In the genomic region with DNA sequence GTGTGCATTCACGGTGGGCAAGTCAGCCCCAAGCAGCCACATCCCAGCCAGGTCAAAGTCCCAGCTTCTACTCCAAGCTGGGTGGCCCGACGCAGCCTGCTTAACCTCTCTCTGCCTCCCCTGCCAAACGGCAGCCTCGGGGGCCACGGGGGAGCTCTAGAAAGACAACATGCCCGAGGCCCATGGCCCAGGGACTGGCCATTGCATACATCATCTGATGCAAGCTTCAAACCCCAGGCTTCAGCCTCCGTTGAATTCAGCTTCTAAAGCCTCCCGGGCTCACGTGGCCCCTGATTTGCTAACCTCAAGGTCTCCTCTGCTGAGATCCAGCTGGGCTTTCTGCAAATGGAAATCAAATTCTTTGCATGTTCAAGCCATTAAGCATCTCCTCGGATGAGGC, we compare ENCODE assay signal across 13 cellular contexts.
DNase-seq lines count a peak whose midpoint lies in the region; ATAC-seq, FAIRE-seq and TF ChIP-seq lines count a peak whose summit lies in the region.
"Had no signal": no experiment of that assay in that cellular context is flagged by ENCODE, and none has a peak within 500 bp of the region (broad histone marks: within the 10 kb centered on the region; RNA-seq: fewer than 3 reads in every experiment).

No MANE protein-coding gene starts in this region.

- H3K4me3 ChIP-seq in NT2/D1 (ENCODE audit: insufficient read length, low read depth) (no peak overlapping the region), endodermal cell (ENCODE audit: low read length) (no peak overlapping the region), HepG2 (replicated peaks in 1 of 3; ENCODE audit: insufficient read depth in 1 of 3, low read depth in 2 of 3, low read length in 3 of 3) (no peak overlapping the region), HAP-1 (no peak overlapping the region)
- H3K4me3 ChIP-seq: SK-N-MC had no signal

- H4K20me1 ChIP-seq in HepG2 (ENCODE audit: insufficient read depth, low read length), result no peaks in the 10 kb centered on the region

- TF ChIP-seq EP300 in HepG2 (IDR thresholded peaks at IDR 0.05; ENCODE audit: low read depth in 2 of 2, low read length in 2 of 2) (no peak), HepG2 (CRISPR knock-in tag; IDR thresholded peaks at IDR 0.05; ENCODE audit: borderline replicate concordance) (no peak)

- in situ Hi-C loops in HepG2 (cut with HindIII; ENCODE audit: extremely low pct_ligation_motif_present, low pct_unique_long_range_greater_than_20kb), result no loop called here
- in situ Hi-C loops in HAP-1 (cut with MboI; ENCODE audit: low sequenced_read_pairs), result no loop called here

- BruUV-seq in HepG2 (replicated peaks; lab: Mats Ljungman, UMichigan), result no TSS peak

- H3K79me2 ChIP-seq in HepG2 (ENCODE audit: insufficient read depth, low read length), result no peaks in the 10 kb centered on the region

- intact Hi-C loops in HepG2 (cut with micrococcal nuclease; ENCODE audit: unreplicated experiment), result no loop called here

- peak overlapping the region; percentile 61 for H3K27ac Mint-ChIP-seq in endodermal cell
- H3K27ac Mint-ChIP-seq: activated naive CD4-positive, alpha-beta T cell treated with anti-CD3 and anti-CD28 coated beads, Interleukin-2, amount 50 U/mL, for 24 hours; memory B cell had no signal

- H2AFZ ChIP-seq in HepG2 (ENCODE audit: low read length), result no peak overlapping the region

- POLR2A ChIA-PET in HepG2 (lab: Yijun Ruan, JAX), result no interaction called here

- no peaks in the 10 kb centered on the region for H3K4me1 Mint-ChIP-seq in endodermal cell

- peaks cover 22% of the 10 kb centered on the region for H3K36me3 ChIP-seq in NT2/D1 (ENCODE audit: insufficient read depth, insufficient read length, low read length)
- H3K36me3 ChIP-seq in endodermal cell (ENCODE audit: control insufficient read depth, insufficient read depth, low read length), result no peaks in the 10 kb centered on the region
- H3K36me3 ChIP-seq in HepG2 (replicated peaks in 1 of 2; ENCODE audit: control insufficient read depth in 1 of 2, insufficient read depth in 2 of 2, low read length in 2 of 2), result peaks cover 2 to 4% of the 10 kb centered on the region in 2 experiments; a peak in 2 of 5 replicates
- H3K36me3 ChIP-seq in HAP-1 (replicated peaks), result no peaks in the 10 kb centered on the region

- CTCF ChIA-PET in HepG2 (lab: Yijun Ruan, JAX; ENCODE audit: low intra/inter-chr PET ratio, low total read pairs), result no interaction called here

- no peak for FAIRE-seq in HepG2 (lab: Jason Lieb, UNC)

- 0 out of 2 replicates have a peak overlapping the region, but pooled peaks have one; percentile 14 for H3K4me2 ChIP-seq in HepG2 (ENCODE audit: low read depth, low read length)

- TF ChIP-seq RAD21 in HepG2 (CRISPR knock-in tag; IDR thresholded peaks at IDR 0.05), result no peak

- DNase-seq in NT2/D1 (ENCODE audit: low read depth, low spot score), result peak; percentile 91
- DNase-seq in endodermal cell, result peak; percentile 58
- peak; percentile 8 for DNase-seq in HepG2 (ENCODE audit: low spot score)
- no peak for DNase-seq in HAP-1 (ENCODE audit: low spot score in 2 of 2)
- DNase-seq in SHP77 (lab: John Stamatoyannopoulos, UW), result no peak
- DNase-seq: activated CD4-positive, alpha-beta T cell treated with anti-CD3 and anti-CD28 coated beads for 48 hours; NCI-H510A had no signal

- TF ChIP-seq CTCF in endodermal cell (conservative IDR thresholded peaks at IDR 0.05), result no peak
- TF ChIP-seq CTCF in HepG2 (CRISPR knock-in tag; IDR thresholded peaks at IDR 0.05), result no peak

- WGBS in endodermal cell (ENCODE audit: insufficient coverage in 1 of 2, insufficient read length in 1 of 2), 2 experiments, result 61 to 71% methylated on average over 7 to 11 of the region's 11 CpGs
- WGBS in HepG2 (ENCODE audit: low lambda C conversion rate), result 45% methylated on average over 11 of the region's 11 CpGs

- H3K9me3 ChIP-seq in NT2/D1 (ENCODE audit: insufficient read depth, low read length) (no peaks in the 10 kb centered on the region), endodermal cell (ENCODE audit: control insufficient read depth, low read length) (no peaks in the 10 kb centered on the region), HepG2 (ENCODE audit: low read length) (no peaks in the 10 kb centered on the region), HAP-1 (no peaks in the 10 kb centered on the region)

- peaks cover 9% of the 10 kb centered on the region for H3K9me3 Mint-ChIP-seq in endodermal cell
- H3K9me3 Mint-ChIP-seq: activated naive CD4-positive, alpha-beta T cell treated with anti-CD3 and anti-CD28 coated beads, Interleukin-2, amount 50 U/mL, for 24 hours; memory B cell had no signal

- H3K27ac ChIP-seq in endodermal cell (ENCODE audit: low read depth, low read length) (no peak overlapping the region), HepG2 (ENCODE audit: extremely low read length, insufficient read depth, low read length) (peak overlapping the region; percentile 23), temporal lobe (ENCODE audit: low read depth, low read length) (peak overlapping the region; percentile 60)
- H3K27ac ChIP-seq: SK-N-MC had no signal

- peaks cover 10% of the 10 kb centered on the region for H3K36me3 Mint-ChIP-seq in endodermal cell (ENCODE audit: low read depth)

- H3K4me1 ChIP-seq in NT2/D1 (ENCODE audit: insufficient read depth, insufficient read length) (peaks cover 23% of the 10 kb centered on the region), endodermal cell (ENCODE audit: control insufficient read depth, insufficient read depth, low read length) (no peaks in the 10 kb centered on the region), HepG2 (ENCODE audit: insufficient read depth, low read length) (peaks cover 13% of the 10 kb centered on the region), HAP-1 (no peaks in the 10 kb centered on the region)

- TF ChIP-seq POLR2A in HepG2 (IDR thresholded peaks at IDR 0.05; ENCODE audit: insufficient read depth in 1 of 2, low read depth in 2 of 2, low read length in 2 of 2), result no peak

- H3K9ac ChIP-seq in NT2/D1 (ENCODE audit: insufficient read length, low read depth) (peak overlapping the region; percentile 46), endodermal cell (ENCODE audit: extremely low read depth, low read length, poor library complexity, severe bottlenecking) (no peak overlapping the region), HepG2 (ENCODE audit: insufficient read depth, low read depth, low read length) (no peak overlapping the region)

- no peaks in the 10 kb centered on the region for H3K27me3 ChIP-seq in NT2/D1 (ENCODE audit: insufficient read depth, insufficient read length)
- no peaks in the 10 kb centered on the region for H3K27me3 ChIP-seq in endodermal cell (ENCODE audit: control insufficient read depth, insufficient read depth, low read length, poor library complexity, severe bottlenecking)
- no peaks in the 10 kb centered on the region for H3K27me3 ChIP-seq in HepG2 (ENCODE audit: control insufficient read depth in 1 of 2, insufficient read depth in 2 of 2, low read length in 2 of 2)
- no peaks in the 10 kb centered on the region for H3K27me3 ChIP-seq in HAP-1 (ENCODE audit: low read depth)

- ATAC-seq in HepG2 (peak; percentile 77), GM19324 (IDR thresholded peaks at IDR 0.05; ENCODE audit: low FRiP score, unreplicated experiment) (no peak), GM18520 (IDR thresholded peaks at IDR 0.05; ENCODE audit: unreplicated experiment) (no peak)

- no peaks in the 10 kb centered on the region for H3K27me3 Mint-ChIP-seq in endodermal cell (ENCODE audit: insufficient read depth)
- H3K27me3 Mint-ChIP-seq: activated naive CD4-positive, alpha-beta T cell treated with anti-CD3 and anti-CD28 coated beads, Interleukin-2, amount 50 U/mL, for 24 hours; memory B cell had no signal

- H3K4me3 Mint-ChIP-seq in endodermal cell, result no peak overlapping the region
- H3K4me3 Mint-ChIP-seq: activated naive CD4-positive, alpha-beta T cell treated with anti-CD3 and anti-CD28 coated beads, Interleukin-2, amount 50 U/mL, for 24 hours; memory B cell had no signal

TF ChIP-seq in HepG2, 621 proteins besides CTCF, POLR2A, EP300 and RAD21 (continues in another document):
- TF ChIP-seq RBFOX2 (IDR thresholded peaks at IDR 0.05; ENCODE audit: low read depth, low read length), result no peak
- no peak for TF ChIP-seq LRRFIP1 (CRISPR knock-in tag; conservative IDR thresholded peaks at IDR 0.05)
- no peak for TF ChIP-seq SRF (IDR thresholded peaks at IDR 0.05; ENCODE audit: low read depth, low read length)
- TF ChIP-seq PCBP2 (optimal IDR thresholded peaks at IDR 0.05; ENCODE audit: low read depth, low read length, poor library complexity, severe bottlenecking), result no peak
- no peak for TF ChIP-seq ZFP82 (CRISPR knock-in tag; IDR thresholded peaks at IDR 0.05; ENCODE audit: borderline replicate concordance)
- TF ChIP-seq HNF4A (CRISPR knock-in tag; IDR thresholded peaks at IDR 0.05), result peak; percentile 32; the same call in 1 of the 2 replicates

Comparison
In these comparisons a context has a peak if more than half of its experiments do, and no peak if none do; other contexts are left out.
1. DNase-seq: peak in NT2/D1 (single experiment), endodermal cell (single experiment) and HepG2 (single experiment); none in HAP-1 (0 of 2) and SHP77 (0 of 2).